Comparison of ENCODE assay signal across 14 cellular contexts in the genomic region with DNA sequence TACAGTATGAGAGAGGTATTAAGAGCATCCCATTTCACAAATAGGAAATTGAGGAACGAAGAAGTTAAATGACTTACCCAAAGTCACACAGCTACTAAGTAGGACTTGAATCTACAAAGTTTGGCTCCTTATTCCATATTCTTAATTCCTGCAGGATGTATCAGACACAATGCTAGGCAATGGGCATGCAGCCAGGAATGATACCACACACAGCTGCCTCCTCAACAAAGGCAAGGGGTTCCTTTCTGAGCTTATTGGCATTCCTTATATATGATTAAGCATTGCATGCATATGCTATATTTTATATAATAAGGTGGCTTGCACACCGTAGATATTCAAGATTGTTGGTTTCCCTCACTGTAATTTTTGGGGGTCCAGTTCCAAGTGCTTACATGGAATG. TPM values are rescaled to one million over a fixed set of nuclear protein-coding genes. Genes with fewer than 3 reads are reported as not detected.
DNase-seq lines count a peak whose midpoint lies in the region; ATAC-seq and TF ChIP-seq lines count a peak whose summit lies in the region.
"Had no signal": no experiment of that assay in that cellular context is flagged by ENCODE, and none has a peak within 500 bp of the region (broad histone marks: within the 10 kb centered on the region; RNA-seq: fewer than 3 reads in every experiment).

No MANE protein-coding gene starts in this region.

- DNase-seq in AG20443 (ENCODE audit: low spot score) (peak; percentile 37), MG63 (peak; percentile 92), astrocyte of the cerebellum (ENCODE audit: low read depth) (peak; percentile 60), kidney glomerular epithelial cell (lab: John Stamatoyannopoulos, UW) (peak; percentile 28), WTC11 (ENCODE audit: low spot score) (no peak), SKM-1 treated with dmso at 0.1 percent for 144 hours (lab: John Stamatoyannopoulos, UW; ENCODE audit: unreplicated experiment) (no peak)
- DNase-seq: anterior cingulate cortex; erythroblast; naive thymus-derived CD8-positive, alpha-beta T cell; T-helper 9 cell; upper lobe of right lung had no signal

- no peak for TF ChIP-seq CTCF in astrocyte of the cerebellum (IDR thresholded peaks at IDR 0.05; ENCODE audit: low read depth, low read length, missing control alignments)
- TF ChIP-seq CTCF in WTC11 (IDR thresholded peaks at IDR 0.05), result no peak

- no peaks in the 10 kb centered on the region for H3K9me3 Mint-ChIP-seq in WTC11
- H3K9me3 Mint-ChIP-seq: naive thymus-derived CD8-positive, alpha-beta T cell had no signal

- H3K27me3 Mint-ChIP-seq in WTC11 (ENCODE audit: low read depth), result peaks cover 26% of the 10 kb centered on the region
- H3K27me3 Mint-ChIP-seq: naive thymus-derived CD8-positive, alpha-beta T cell had no signal

- in situ Hi-C loops in astrocyte of the cerebellum (cut with HindIII; ENCODE audit: low sequenced_read_pairs), result no loop called here

- H3K27ac Mint-ChIP-seq in WTC11, result no peak overlapping the region

- no peak overlapping the region for H3K4me3 Mint-ChIP-seq in WTC11

- CTCF ChIA-PET in WTC11 (lab: Charles Lee), result no interaction called here

- POLR2A ChIA-PET in WTC11 (lab: Charles Lee), result interaction anchor here (1.9 kb wide), 1 partner anchor 34 kb away, joined by 5 read pairs; a partner anchor contains a TSS

- H3K27me3 ChIP-seq in MG63, result no peaks in the 10 kb centered on the region
- H3K27me3 ChIP-seq: upper lobe of right lung had no signal

- H3K4me3 ChIP-seq in MG63, result no peak overlapping the region
- no peak overlapping the region for H3K4me3 ChIP-seq in astrocyte of the cerebellum (ENCODE audit: low read depth, low read length)
- H3K4me3 ChIP-seq: smooth muscle cell, upper lobe of right lung had no signal

- no peaks in the 10 kb centered on the region for H3K36me3 ChIP-seq in MG63
- H3K36me3 ChIP-seq: upper lobe of right lung had no signal

- H3K4me1 Mint-ChIP-seq in WTC11, result peaks cover 25% of the 10 kb centered on the region

- no peak for ATAC-seq in WTC11
- no peak for ATAC-seq in HG03045 (IDR thresholded peaks at IDR 0.05; ENCODE audit: unreplicated experiment)
- ATAC-seq in GM19455 (IDR thresholded peaks at IDR 0.05; ENCODE audit: unreplicated experiment), result no peak
- ATAC-seq: naive thymus-derived CD8-positive, alpha-beta T cell; upper lobe of right lung had no signal

- H3K36me3 Mint-ChIP-seq in WTC11, result no peaks in the 10 kb centered on the region
- H3K36me3 Mint-ChIP-seq: naive thymus-derived CD8-positive, alpha-beta T cell had no signal

- H3K9me3 ChIP-seq in MG63, result no peaks in the 10 kb centered on the region
- H3K9me3 ChIP-seq: upper lobe of right lung had no signal

TF ChIP-seq in WTC11, 78 proteins besides CTCF, POLR2A, EP300 and RAD21:
- no peak for TF ChIP-seq ZNF232 (CRISPR knock-in tag; IDR thresholded peaks at IDR 0.05)

RNA-seq across cellular contexts. Expression of a gene that starts 34.2 kb away (rescaled TPM):
- total RNA-seq in MG63 (2014; rRNA removed; shearing (Covaris generic); ENCODE audit: low replicate concordance), result 104 and 126 TPM in 2 replicates
- 15.9 to 22.1 TPM (median 21.4 TPM) in 3 replicates for total RNA-seq in WTC11 (2021)

Comparison
In these comparisons a context has a peak if more than half of its experiments do, and no peak if none do; other contexts are left out.
1. DNase-seq: peak in AG20443 (single experiment), MG63 (single experiment), astrocyte of the cerebellum (single experiment) and kidney glomerular epithelial cell (single experiment); none in WTC11 (single experiment) and SKM-1 treated with dmso at 0.1 percent for 144 hours (single experiment).